9 cellular contexts compared by ENCODE assay signal in the genomic region with DNA sequence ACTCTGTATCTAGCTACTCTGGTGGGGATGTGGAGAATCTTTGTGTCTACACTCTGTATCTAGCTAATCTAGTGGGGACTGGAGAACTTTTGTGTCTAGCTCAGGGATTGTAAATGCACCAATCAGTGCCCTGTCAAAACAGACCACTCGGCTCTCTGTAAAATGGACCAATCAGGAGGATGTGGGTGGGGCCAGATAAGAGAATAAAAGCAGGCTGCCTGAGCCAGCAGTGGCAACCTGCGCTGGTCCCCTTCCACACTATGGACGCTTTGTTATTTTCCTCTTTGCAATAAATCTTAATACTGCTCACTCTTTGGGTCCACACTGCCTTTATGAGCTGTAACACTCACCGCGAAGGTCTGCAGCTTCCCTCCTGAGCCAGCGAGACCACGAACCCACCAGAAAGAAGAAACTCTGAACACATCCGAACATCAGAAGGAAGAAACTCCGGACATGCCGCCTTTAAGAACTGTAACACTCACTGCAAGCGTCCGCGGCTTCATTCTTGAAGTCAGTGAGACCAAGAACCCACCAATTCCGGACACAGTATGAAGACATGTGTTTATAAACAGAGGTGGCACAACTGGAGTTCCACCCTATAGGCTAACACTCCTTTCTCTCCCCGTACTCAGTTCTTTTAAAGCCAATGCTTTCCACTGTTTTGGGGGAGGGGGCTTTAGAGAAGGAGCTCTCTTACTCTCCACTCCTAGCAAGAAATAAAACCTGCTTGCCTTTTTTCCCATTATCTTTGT. TPM values are rescaled to one million over a fixed set of nuclear protein-coding genes. Genes with fewer than 3 reads are reported as not detected.
DNase-seq lines count a peak whose midpoint lies in the region; ATAC-seq and TF ChIP-seq lines count a peak whose summit lies in the region.
"Not testable (repeated sequence)": the region's sequence is repeated elsewhere in the genome, so short reads cannot be mapped to it uniquely, and the experiment has no call there.
"Had no signal": no experiment of that assay in that cellular context is flagged by ENCODE, and none has a peak within 500 bp of the region (broad histone marks: within the 10 kb centered on the region; RNA-seq: fewer than 3 reads in every experiment).

No MANE protein-coding gene starts in this region.

- peak overlapping the region; percentile 90 to 98 (median 95) for H3K27ac Mint-ChIP-seq in naive thymus-derived CD4-positive, alpha-beta T cell

- TSS peak; percentile 96 for BruUV-seq in OCI-LY7 (replicated peaks; lab: Mats Ljungman, UMichigan)
- BruUV-seq in mammary epithelial cell (replicated peaks; lab: Mats Ljungman, UMichigan), result TSS peak; percentile 98

- H3K4me3 Mint-ChIP-seq in naive thymus-derived CD4-positive, alpha-beta T cell, result peak overlapping the region; percentile 81 to 99 (median 94)

- POLR2A ChIA-PET in OCI-LY7 (lab: Charles Lee), result interaction anchor here (0.6 to 1.7 kb wide), 4 partner anchors 11 to 277 kb away, joined by 3 to 5 read pairs (median 4); partner anchors contain the start of gene TRIM34
- POLR2A ChIA-PET in naive thymus-derived CD4-positive, alpha-beta T cell (lab: Charles Lee), result interaction anchor here (0.7 to 3.4 kb wide), 7 partner anchors 10 to 59 kb away, joined by 3 to 22 read pairs (median 4); no protein-coding TSS in a partner anchor

- peaks cover 13 to 21% (median 18%) of the 10 kb centered on the region in 5 donors for H3K36me3 Mint-ChIP-seq in naive thymus-derived CD4-positive, alpha-beta T cell

- in situ Hi-C loops in mammary epithelial cell (cut with MboI; ENCODE audit: low sequenced_read_pairs in 2 of 2), result not testable (repeated sequence)

- not testable (repeated sequence) for H3K27me3 Mint-ChIP-seq in naive thymus-derived CD4-positive, alpha-beta T cell

- TF ChIP-seq CTCF in OCI-LY7 (conservative IDR thresholded peaks at IDR 0.05; ENCODE audit: low read length); mammary epithelial cell (conservative IDR thresholded peaks at IDR 0.05 in 1 of 2, IDR thresholded peaks at IDR 0.05 in 1 of 2; ENCODE audit: extremely low read depth in 1 of 2, insufficient read depth in 1 of 2, low read depth in 1 of 2, low read length in 2 of 2): not testable (repeated sequence)

- peak; percentile 7 for ATAC-seq in GM18511 (IDR thresholded peaks at IDR 0.05; ENCODE audit: unreplicated experiment)
- ATAC-seq in Right ventricle myocardium inferior; naive thymus-derived CD4-positive, alpha-beta T cell: not testable (repeated sequence)

- CTCF ChIA-PET in OCI-LY7 (lab: Charles Lee; ENCODE audit: unreplicated experiment) (interaction anchor here (0.6 kb wide), 1 partner anchor 29 kb away, joined by 4 read pairs; no protein-coding TSS in a partner anchor), mammary epithelial cell (lab: Charles Lee; ENCODE audit: low non-redundant PET) (interaction anchor here (0.5 to 0.6 kb wide), 2 partner anchors 140 to 1554 kb away, joined by 3 to 11 read pairs; no protein-coding TSS in a partner anchor)
- CTCF ChIA-PET in naive thymus-derived CD4-positive, alpha-beta T cell (lab: Charles Lee), result interaction anchor here (0.7 to 2.9 kb wide), 10 partner anchors 13 to 679 kb away, joined by 3 to 14 read pairs (median 6); partner anchors contain the start of genes OR52N2 and TRIM34

- not testable (repeated sequence) for H3K79me2 ChIP-seq in OCI-LY7 (ENCODE audit: insufficient read depth, low read depth, low read length)
- H3K79me2 ChIP-seq in mammary epithelial cell (ENCODE audit: insufficient read depth, low read length), result peaks cover 28% of the 10 kb centered on the region

- H3K4me1 ChIP-seq in OCI-LY7 (ENCODE audit: insufficient read depth, low read length, poor library complexity, severe bottlenecking) (peaks cover 16% of the 10 kb centered on the region), mammary epithelial cell (ENCODE audit: insufficient read depth, low read length) (peaks cover 11% of the 10 kb centered on the region)
- H3K4me1 ChIP-seq in naive thymus-derived CD4-positive, alpha-beta T cell (ENCODE audit: control insufficient read depth in 2 of 2, insufficient read depth in 2 of 2, low read length in 2 of 2), result peaks cover 6 to 18% of the 10 kb centered on the region in 2 donors

- WGBS in mammary epithelial cell (ENCODE audit: low coverage, missing lambda C conversion rate), result 79% methylated on average over 11 of the region's 15 CpGs

- not testable (repeated sequence) for H3K36me3 ChIP-seq in OCI-LY7 (ENCODE audit: insufficient read depth, low read length); mammary epithelial cell (ENCODE audit: insufficient read depth, low read length)
- H3K36me3 ChIP-seq in naive thymus-derived CD4-positive, alpha-beta T cell (ENCODE audit: control insufficient read depth in 2 of 3, insufficient read depth in 3 of 3, low read length in 3 of 3), result peaks cover 0 to 19% (median 8%) of the 10 kb centered on the region in 3 experiments

- H3K9me3 Mint-ChIP-seq in naive thymus-derived CD4-positive, alpha-beta T cell, result not testable (repeated sequence)

- H4K20me1 ChIP-seq in OCI-LY7 (ENCODE audit: insufficient read depth, low read length); mammary epithelial cell (ENCODE audit: insufficient read depth, low read length): not testable (repeated sequence)

- H3K4me1 Mint-ChIP-seq in naive thymus-derived CD4-positive, alpha-beta T cell, result peaks cover 34 to 83% (median 68%) of the 10 kb centered on the region in 7 donors

- H3K4me3 ChIP-seq in OCI-LY7 (ENCODE audit: low read depth, low read length, poor library complexity, severe bottlenecking), result peak overlapping the region; percentile 75
- peak overlapping the region; percentile 50 to 53 (median 50) for H3K4me3 ChIP-seq in mammary epithelial cell (replicated peaks in 1 of 3; ENCODE audit: insufficient read depth in 1 of 3, low read depth in 2 of 3, low read length in 3 of 3)
- peak overlapping the region; percentile 90 for H3K4me3 ChIP-seq in naive thymus-derived CD4-positive, alpha-beta T cell (ENCODE audit: low read length)

- H3K27ac ChIP-seq in OCI-LY7 (ENCODE audit: low read depth, low read length, poor library complexity, severe bottlenecking) (peak overlapping the region; percentile 73), mammary epithelial cell (ENCODE audit: insufficient read depth, low read depth, low read length) (peak overlapping the region; percentile 71)
- H3K27ac ChIP-seq in naive thymus-derived CD4-positive, alpha-beta T cell (ENCODE audit: low read depth, low read length), result peak overlapping the region; percentile 76

- dilution Hi-C loops in mammary epithelial cell (cut with HindIII; ENCODE audit: low sequenced_read_pairs), result not testable (repeated sequence)

- not testable (repeated sequence) for H3K9me3 ChIP-seq in OCI-LY7 (ENCODE audit: low read length); mammary epithelial cell (replicated peaks; ENCODE audit: insufficient read depth, low read length); naive thymus-derived CD4-positive, alpha-beta T cell (ENCODE audit: control insufficient read depth in 2 of 3, low read length in 3 of 3)

- not testable (repeated sequence) for DNase-seq in OCI-LY7 (ENCODE audit: low spot score)
- peak; percentile 31 for DNase-seq in activated CD8-positive, alpha-beta memory T cell treated with anti-CD3 and anti-CD28 coated beads, Interleukin-2, amount 50 U/mL, for 4 hours
- peak; percentile 3 for DNase-seq in mammary epithelial cell
- peak; percentile 57 for DNase-seq in Right ventricle myocardium inferior (ENCODE audit: missing footprints)
- DNase-seq in naive thymus-derived CD4-positive, alpha-beta T cell, result peak in 4 of 9 donors; percentile 19 to 32 (median 27)
- peak; percentile 23 for DNase-seq in stimulated activated CD4-positive, alpha-beta T cell treated with anti-CD3 and anti-CD28 coated beads, Interleukin-4, amount 100 ng/mL, for 1 hour

- H2AFZ ChIP-seq in OCI-LY7 (ENCODE audit: low read length), result peak overlapping the region; percentile 95; the same call in 1 of the 2 replicates
- peak overlapping the region; percentile 87 for H2AFZ ChIP-seq in mammary epithelial cell (ENCODE audit: low read depth, low read length)

- not testable (repeated sequence) for H3K9me2 ChIP-seq in OCI-LY7 (ENCODE audit: insufficient read depth, low read length)

- peak overlapping the region; percentile 83 for H3K9ac ChIP-seq in mammary epithelial cell (ENCODE audit: insufficient read depth, low read length)

- H3K4me2 ChIP-seq in OCI-LY7 (ENCODE audit: low read length) (peak overlapping the region; percentile 84), mammary epithelial cell (ENCODE audit: insufficient read depth, low read depth, low read length) (peak overlapping the region; percentile 75)

- intact Hi-C loops in OCI-LY7 (cut with micrococcal nuclease; ENCODE audit: unreplicated experiment) (loop anchor here (1.0 to 10.0 kb wide), 4 partner anchors 28 to 551 kb away; partner anchors contain the start of genes CNGA4, FHIP1B and TRIM34), mammary epithelial cell (cut with micrococcal nuclease) (loop anchor here (1.0 to 2.0 kb wide), 4 partner anchors 28 to 124 kb away; partner anchors contain the start of genes OR52N2, TRIM34 and TRIM6), Right ventricle myocardium inferior (cut with DNase I) (loop anchor here (2.0 kb wide), 1 partner anchor 125 kb away; the partner anchor contains the start of gene OR52N2)
- intact Hi-C loops in naive thymus-derived CD4-positive, alpha-beta T cell (cut with micrococcal nuclease), result loop anchor here (1.0 to 10.0 kb wide), 14 partner anchors 8 to 1075 kb away; partner anchors contain the start of genes OR52N2 (in 2 of the 2), ARFIP2 (in 1 of the 2), ILK (in 1 of the 2) and OR52E5 (in 1 of the 2)

- not testable (repeated sequence) for H3K27me3 ChIP-seq in mammary epithelial cell (ENCODE audit: insufficient read depth, low read length); naive thymus-derived CD4-positive, alpha-beta T cell (ENCODE audit: control insufficient read depth in 2 of 2, insufficient read depth in 2 of 2, low read length in 2 of 2)

RNA-seq across cellular contexts. Expression of gene TRIM5, which starts 1.1 kb away (rescaled TPM):
- total RNA-seq in OCI-LY7 (2014; rRNA removed; shearing (Covaris generic)), result 16.6 and 19.6 TPM in 2 replicates
- total RNA-seq in OCI-LY7 (2022) (22.5 and 25.5 TPM in 2 replicates), mammary epithelial cell (10 to 100 TPM; 19.8 to 28.3 TPM), Right ventricle myocardium inferior (9.8 TPM)
- polyA plus RNA-seq in mammary epithelial cell, result 18.1 TPM
- polyA minus RNA-seq in mammary epithelial cell, result 20.9 TPM
- total RNA-seq in naive thymus-derived CD4-positive, alpha-beta T cell, result 10 to 100 TPM; 16.9 to 36.8 (median 26.2) TPM
- polyA plus RNA-seq in naive thymus-derived CD4-positive, alpha-beta T cell, result 10 to 100 TPM; 10.3 to 10.5 TPM

RNA-seq across cellular contexts. Expression of gene TRIM22, which starts 5.8 kb away (rescaled TPM):
- total RNA-seq in OCI-LY7 (2014; rRNA removed; shearing (Covaris generic)), result 28.5 and 42.7 TPM in 2 replicates
- total RNA-seq in OCI-LY7 (2022) (41.6 and 49.7 TPM in 2 replicates), mammary epithelial cell (10 to 100 TPM; 57.7 to 89.0 TPM), Right ventricle myocardium inferior (22.4 TPM)
- polyA plus RNA-seq in mammary epithelial cell, result 35.9 TPM
- 38.2 TPM for polyA minus RNA-seq in mammary epithelial cell
- total RNA-seq in naive thymus-derived CD4-positive, alpha-beta T cell, result 100 to 1,000 TPM; 229 to 340 (median 258) TPM
- 100 to 1,000 TPM; 121 to 184 TPM for polyA plus RNA-seq in naive thymus-derived CD4-positive, alpha-beta T cell

RNA-seq across cellular contexts. Expression of gene OR56B1, which starts 52.4 kb away (rescaled TPM):
- total RNA-seq in OCI-LY7 (2014; rRNA removed; shearing (Covaris generic)), result 0.06 TPM in 1 of 2 replicates, not detected in the other
- not detected in 2 replicates for total RNA-seq in OCI-LY7 (2022)
- not detected for total RNA-seq in mammary epithelial cell
- not detected for polyA plus RNA-seq in mammary epithelial cell
- not detected for polyA minus RNA-seq in mammary epithelial cell
- not detected for total RNA-seq in Right ventricle myocardium inferior
- 1 to 10 TPM in 1 of 5 experiments, under 1 TPM in 4; 0.19 to 1.4 (median 0.71) TPM for total RNA-seq in naive thymus-derived CD4-positive, alpha-beta T cell
- under 1 TPM in 1 of 2 donors, not detected in 1; 0.11 TPM for polyA plus RNA-seq in naive thymus-derived CD4-positive, alpha-beta T cell
- total RNA-seq: dermis microvascular lymphatic vessel endothelial cell, left ventricle myocardium superior had no signal

RNA-seq across cellular contexts. Expression of gene TRIM34, which starts 59.0 kb away (rescaled TPM):
- 8.4 and 12.0 TPM in 2 replicates for total RNA-seq in OCI-LY7 (2014; rRNA removed; shearing (Covaris generic))
- 12.4 and 13.1 TPM in 2 replicates for total RNA-seq in OCI-LY7 (2022)
- 1 to 10 TPM; 2.4 to 5.7 TPM for total RNA-seq in mammary epithelial cell
- polyA plus RNA-seq in mammary epithelial cell, result 5.6 TPM
- not detected for polyA minus RNA-seq in mammary epithelial cell
- total RNA-seq in Right ventricle myocardium inferior, result 2.8 TPM
- total RNA-seq in naive thymus-derived CD4-positive, alpha-beta T cell, result 10 to 100 TPM in 4 of 5 experiments, 1 to 10 TPM in 1; 5.8 to 14.2 (median 10.8) TPM
- 10 to 100 TPM; 10.8 to 12.6 TPM for polyA plus RNA-seq in naive thymus-derived CD4-positive, alpha-beta T cell
